ENCODE assay signal across 20 cellular contexts in genomic region chr4:3240936-3241522, GRCh38. TPM values are rescaled to one million over a fixed set of nuclear protein-coding genes. Genes with fewer than 3 reads are reported as not detected.
A peak's percentile ranks its signal among the peaks of the same experiment; 100 is the strongest.
DNase-seq lines count a peak whose midpoint lies in the region; ATAC-seq, FAIRE-seq and TF ChIP-seq lines count a peak whose summit lies in the region.
"Had no signal": no experiment of that assay in that cellular context is flagged by ENCODE, and none has a peak within 500 bp of the region (broad histone marks: within the 10 kb centered on the region; RNA-seq: fewer than 3 reads in every experiment).

No MANE protein-coding gene starts in this region.

- H3K9me3 ChIP-seq in Peyer's patch: no peaks in the 10 kb centered on the region
- no peaks in the 10 kb centered on the region for H3K9me3 ChIP-seq in gastroesophageal sphincter
- H3K9me3 ChIP-seq: MG63, tibial nerve had no signal

- TF ChIP-seq EP300 in gastroesophageal sphincter (IDR thresholded peaks at IDR 0.05): no peak

- WGBS in gastroesophageal sphincter (ENCODE audit: low coverage in 1 of 2), 2 donors: 71% methylated on average over 1 of the region's 13 CpGs; no CpG with 5 or more reads in 1 of the 2 donors

- no peak overlapping the region for H3K4me3 ChIP-seq in Peyer's patch
- no peak overlapping the region for H3K4me3 ChIP-seq in gastroesophageal sphincter
- H3K4me3 ChIP-seq: MG63, tibial nerve had no signal

- no peaks in the 10 kb centered on the region for H3K9me3 Mint-ChIP-seq in stimulated activated memory B cell treated with anti-CD40 and anti-IgM and Interleukin-4, amounts not matched to agents 10 μg/mL and 1 μg/mL and 100 μg/mL, for 72 hours
- H3K9me3 Mint-ChIP-seq: activated T-cell treated with anti-CD3 and anti-CD28 coated beads, Interleukin-2, amount 50 U/mL, for 24 hours; CD4-positive, alpha-beta T cell; stimulated activated effector memory CD8-positive, alpha-beta T cell treated with anti-CD3 and anti-CD28 coated beads, Interleukin-12 subunit alpha, Interleukin-12 subunit beta, amount 100 ng/mL, for 72 hours had no signal

- H3K27ac ChIP-seq in Peyer's patch (peak overlapping the region in 3 of 4 donors; percentile 2 to 31 (median 12)), gastroesophageal sphincter (peak overlapping the region in 3 of 4 donors; percentile 28 to 44 (median 30))
- H3K27ac ChIP-seq: 22Rv1, RWPE1, tibial nerve had no signal

- peaks cover 66% of the 10 kb centered on the region for H3K36me3 Mint-ChIP-seq in stimulated activated memory B cell treated with anti-CD40 and anti-IgM and Interleukin-4, amounts not matched to agents 10 μg/mL and 1 μg/mL and 100 μg/mL, for 72 hours

- H3K27me3 ChIP-seq in Peyer's patch (no peaks in the 10 kb centered on the region), gastroesophageal sphincter (no peaks in the 10 kb centered on the region)
- H3K27me3 ChIP-seq: MG63, tibial nerve had no signal

- H3K27me3 Mint-ChIP-seq in stimulated activated memory B cell treated with anti-CD40 and anti-IgM and Interleukin-4, amounts not matched to agents 10 μg/mL and 1 μg/mL and 100 μg/mL, for 72 hours: no peaks in the 10 kb centered on the region
- H3K27me3 Mint-ChIP-seq: activated T-cell treated with anti-CD3 and anti-CD28 coated beads, Interleukin-2, amount 50 U/mL, for 24 hours; CD4-positive, alpha-beta T cell had no signal

- TF ChIP-seq POLR2A in Peyer's patch (IDR thresholded peaks at IDR 0.05) (no peak), gastroesophageal sphincter (IDR thresholded peaks at IDR 0.05) (no peak)

- peak overlapping the region; percentile 26 for H3K27ac Mint-ChIP-seq in stimulated activated memory B cell treated with anti-CD40 and anti-IgM and Interleukin-4, amounts not matched to agents 10 μg/mL and 1 μg/mL and 100 μg/mL, for 72 hours
- H3K27ac Mint-ChIP-seq: activated T-cell treated with anti-CD3 and anti-CD28 coated beads, Interleukin-2, amount 50 U/mL, for 24 hours; CD4-positive, alpha-beta T cell; stimulated activated effector memory CD8-positive, alpha-beta T cell treated with anti-CD3 and anti-CD28 coated beads, Interleukin-12 subunit alpha, Interleukin-12 subunit beta, amount 100 ng/mL, for 72 hours had no signal

- H3K4me3 Mint-ChIP-seq in stimulated activated memory B cell treated with anti-CD40 and anti-IgM and Interleukin-4, amounts not matched to agents 10 μg/mL and 1 μg/mL and 100 μg/mL, for 72 hours: no peak overlapping the region
- H3K4me3 Mint-ChIP-seq: activated T-cell treated with anti-CD3 and anti-CD28 coated beads, Interleukin-2, amount 50 U/mL, for 24 hours; CD4-positive, alpha-beta T cell; stimulated activated effector memory CD8-positive, alpha-beta T cell treated with anti-CD3 and anti-CD28 coated beads, Interleukin-12 subunit alpha, Interleukin-12 subunit beta, amount 100 ng/mL, for 72 hours had no signal

- ATAC-seq in gastroesophageal sphincter: no peak
- ATAC-seq in stimulated activated memory B cell treated with anti-CD40 and anti-IgM and Interleukin-4, amounts not matched to agents 10 μg/mL and 1 μg/mL and 100 μg/mL, for 72 hours: no peak
- ATAC-seq: stimulated activated effector memory CD8-positive, alpha-beta T cell treated with anti-CD3 and anti-CD28 coated beads, Interleukin-12 subunit alpha, Interleukin-12 subunit beta, amount 100 ng/mL, for 72 hours had no signal

- FAIRE-seq in frontal cortex (lab: Jason Lieb, UNC): no peak
- FAIRE-seq: G401.6, H1 had no signal

- DNase-seq in DMS 273 (lab: John Stamatoyannopoulos, UW; ENCODE audit: unreplicated experiment) (peak; percentile 77), DMS 273 treated with DMSO at 0.1 percent for 48 hours (lab: John Stamatoyannopoulos, UW) (no peak), Peyer's patch (no peak), NCI-H1105 (lab: John Stamatoyannopoulos, UW) (no peak), frontal cortex (ENCODE audit: low spot score in 2 of 2) (no peak), NCI-H226 (no peak)
- DNase-seq: activated CD8-positive, alpha-beta memory T cell treated with anti-CD3 and anti-CD28 coated beads for 24 hours; activated T-cell treated with anti-CD3 and anti-CD28 coated beads, Interleukin-2, amount 50 U/mL, for 24 hours; CD4-positive, alpha-beta T cell; MG63; NCI-H1436; NCI-H526 had no signal

- no peaks in the 10 kb centered on the region for H3K4me1 ChIP-seq in Peyer's patch
- peaks cover 2 to 30% (median 12%) of the 10 kb centered on the region in 3 donors for H3K4me1 ChIP-seq in gastroesophageal sphincter

- TF ChIP-seq CTCF in Peyer's patch (IDR thresholded peaks at IDR 0.05) (no peak), gastroesophageal sphincter (IDR thresholded peaks at IDR 0.05) (no peak)

- H3K36me3 ChIP-seq in Peyer's patch (peaks cover 0 to 46% (median 0%) of the 10 kb centered on the region in 3 donors), gastroesophageal sphincter (peaks cover 0 to 65% of the 10 kb centered on the region in 2 donors)
- H3K36me3 ChIP-seq: MG63 had no signal

- peaks cover 22% of the 10 kb centered on the region for H3K4me1 Mint-ChIP-seq in stimulated activated memory B cell treated with anti-CD40 and anti-IgM and Interleukin-4, amounts not matched to agents 10 μg/mL and 1 μg/mL and 100 μg/mL, for 72 hours

RNA-seq across cellular contexts. Expression of gene MSANTD1, which starts 7.9 kb away (rescaled TPM):
- total RNA-seq in Peyer's patch (1 to 10 TPM in 3 of 4 donors, under 1 TPM in 1; 0.35 to 2.5 (median 1.5) TPM), gastroesophageal sphincter (1 to 10 TPM in 2 of 4 donors, under 1 TPM in 1, not detected in 1; 0.78 to 6.9 (median 1.5) TPM), frontal cortex (6.5 TPM)

RNA-seq across cellular contexts. Expression of gene RGS12, which starts 51.8 kb away (rescaled TPM):
- total RNA-seq in Peyer's patch (10 to 100 TPM; 24.3 to 36.5 (median 35.3) TPM), gastroesophageal sphincter (10 to 100 TPM; 24.1 to 32.7 (median 29.1) TPM), frontal cortex (72.2 TPM)
